ENCODE assay signal across 2 cellular contexts in the genomic region with DNA sequence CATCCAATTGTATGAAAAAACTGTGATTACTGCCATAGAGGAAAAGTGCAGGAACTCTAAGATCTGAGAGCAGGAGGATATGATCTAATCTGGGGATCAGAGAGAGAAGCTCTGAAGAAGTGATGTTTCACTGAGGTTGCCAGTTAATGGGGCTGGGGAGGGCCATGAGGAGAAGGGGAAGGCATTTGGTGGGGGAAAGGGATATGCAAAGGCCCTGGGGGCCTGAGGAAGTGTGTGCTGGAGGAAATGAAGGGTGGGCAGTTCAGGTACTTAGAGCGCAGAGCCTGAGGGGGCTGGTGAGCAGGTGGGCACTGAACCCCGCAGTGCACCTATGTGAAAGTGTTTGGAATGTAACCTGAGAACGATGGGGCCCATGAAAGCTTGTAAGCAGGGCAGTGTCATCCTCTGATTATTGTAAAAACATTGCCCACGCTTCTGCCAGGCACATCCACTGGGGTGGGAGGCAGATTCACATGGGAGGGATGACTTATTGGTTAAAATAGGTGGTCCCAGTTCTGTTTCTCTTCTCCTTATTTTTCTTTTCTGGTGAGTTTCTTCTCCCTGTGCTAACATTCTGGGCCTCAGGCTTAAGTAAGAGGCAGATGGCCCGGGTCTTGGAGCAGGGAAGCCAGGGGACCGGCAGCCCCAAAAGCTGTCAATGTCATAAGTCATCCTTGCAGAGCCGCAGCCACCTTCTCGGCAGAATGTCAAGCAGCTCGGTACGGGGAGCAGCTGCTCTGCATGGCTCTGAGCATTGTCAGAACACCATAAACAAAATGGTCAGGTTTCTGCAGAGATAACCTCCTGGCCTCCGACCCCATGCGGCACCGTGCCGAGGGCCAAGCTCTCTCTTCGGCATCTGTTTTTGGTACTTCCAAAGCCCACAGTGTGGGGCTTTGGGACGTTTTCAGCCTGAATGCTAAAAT.
TF ChIP-seq lines count a peak whose summit lies in the region.

No MANE protein-coding gene starts in this region.

TF ChIP-seq in liver, 16 proteins besides CTCF, POLR2A, EP300 and RAD21 (continued from another document):
- TF ChIP-seq, protein P1, sequence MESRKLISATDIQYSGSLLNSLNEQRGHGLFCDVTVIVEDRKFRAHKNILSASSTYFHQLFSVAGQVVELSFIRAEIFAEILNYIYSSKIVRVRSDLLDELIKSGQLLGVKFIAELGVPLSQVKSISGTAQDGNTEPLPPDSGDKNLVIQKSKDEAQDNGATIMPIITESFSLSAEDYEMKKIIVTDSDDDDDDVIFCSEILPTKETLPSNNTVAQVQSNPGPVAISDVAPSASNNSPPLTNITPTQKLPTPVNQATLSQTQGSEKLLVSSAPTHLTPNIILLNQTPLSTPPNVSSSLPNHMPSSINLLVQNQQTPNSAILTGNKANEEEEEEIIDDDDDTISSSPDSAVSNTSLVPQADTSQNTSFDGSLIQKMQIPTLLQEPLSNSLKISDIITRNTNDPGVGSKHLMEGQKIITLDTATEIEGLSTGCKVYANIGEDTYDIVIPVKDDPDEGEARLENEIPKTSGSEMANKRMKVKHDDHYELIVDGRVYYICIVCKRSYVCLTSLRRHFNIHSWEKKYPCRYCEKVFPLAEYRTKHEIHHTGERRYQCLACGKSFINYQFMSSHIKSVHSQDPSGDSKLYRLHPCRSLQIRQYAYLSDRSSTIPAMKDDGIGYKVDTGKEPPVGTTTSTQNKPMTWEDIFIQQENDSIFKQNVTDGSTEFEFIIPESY (IDR thresholded peaks at IDR 0.05) = no peak

TF ChIP-seq in HepG2, 621 proteins besides CTCF, POLR2A, EP300 and RAD21 (continued from another document):
- no peak for TF ChIP-seq GMEB2 (CRISPR knock-in tag; IDR thresholded peaks at IDR 0.05; ENCODE audit: low read depth)
- no peak for TF ChIP-seq MBNL3 (CRISPR knock-in tag; conservative IDR thresholded peaks at IDR 0.05)
- TF ChIP-seq ARID3A (IDR thresholded peaks at IDR 0.05; ENCODE audit: low read depth, low read length) = no peak
